In genomic region chr17:75783803-75784472, GRCh38 we compare ENCODE assay signal across 8 cellular contexts. TPM values are rescaled to one million over a fixed set of nuclear protein-coding genes. Genes with fewer than 3 reads are reported as not detected.
DNase-seq lines count a peak whose midpoint lies in the region; ATAC-seq and TF ChIP-seq lines count a peak whose summit lies in the region.

No MANE protein-coding gene starts in this region.

- TF ChIP-seq CTCF in GM12873 (IDR thresholded peaks at IDR 0.05; ENCODE audit: insufficient read depth, low read depth, low read length, missing control alignments), result peak; percentile 2

- POLR2A ChIA-PET in activated naive CD8-positive, alpha-beta T cell treated with anti-CD3 and anti-CD28 coated beads, Interleukin-2, amount 10 ng/mL, durations not matched to agents 7 days and 5 days (lab: Charles Lee), result interaction anchor here (0.6 to 5.9 kb wide), 24 partner anchors 9 to 492 kb away, joined by 3 to 65 read pairs (median 4); partner anchors contain the start of genes GALK1, GRB2, RECQL5 and SAP30BP

- no peaks in the 10 kb centered on the region for H3K9me3 ChIP-seq in iPS-18c (ENCODE audit: control insufficient read depth, insufficient read depth, low read length)

- peak overlapping the region; percentile 36; the same call in 1 of the 2 replicates for H3K4me3 ChIP-seq in iPS-18c (ENCODE audit: insufficient read depth, low read depth, low read length)

- DNase-seq in activated naive CD8-positive, alpha-beta T cell treated with anti-CD3 and anti-CD28 coated beads, Interleukin-2, amount 10 ng/mL, durations not matched to agents 7 days and 5 days, result no peak
- DNase-seq in stimulated activated effector memory CD8-positive, alpha-beta T cell treated with anti-CD3 and anti-CD28 coated beads, Interleukin-12 subunit alpha, Interleukin-12 subunit beta, amount 100 ng/mL, for 72 hours (ENCODE audit: low spot score in 2 of 2), result no peak
- DNase-seq in NCI-H82 (lab: John Stamatoyannopoulos, UW) (no peak), epidermal melanocyte (ENCODE audit: insufficient read length, low spot score) (no peak)

- peaks cover 8% of the 10 kb centered on the region for H3K36me3 Mint-ChIP-seq in activated naive CD8-positive, alpha-beta T cell treated with anti-CD3 and anti-CD28 coated beads, Interleukin-2, amount 10 ng/mL, durations not matched to agents 7 days and 5 days
- H3K36me3 Mint-ChIP-seq in stimulated activated effector memory CD8-positive, alpha-beta T cell treated with anti-CD3 and anti-CD28 coated beads, Interleukin-12 subunit alpha, Interleukin-12 subunit beta, amount 100 ng/mL, for 72 hours, result peaks cover 36% of the 10 kb centered on the region

- ATAC-seq in HG03342 (IDR thresholded peaks at IDR 0.05; ENCODE audit: unreplicated experiment), result peak; percentile 2
- peak; percentile 0 for ATAC-seq in activated naive CD8-positive, alpha-beta T cell treated with anti-CD3 and anti-CD28 coated beads, Interleukin-2, amount 10 ng/mL, durations not matched to agents 7 days and 5 days (ENCODE audit: low read depth)
- ATAC-seq in stimulated activated effector memory CD8-positive, alpha-beta T cell treated with anti-CD3 and anti-CD28 coated beads, Interleukin-12 subunit alpha, Interleukin-12 subunit beta, amount 100 ng/mL, for 72 hours, result no peak
- ATAC-seq in activated CD4-positive, CD25-positive, alpha-beta regulatory T cell treated with anti-CD3 and anti-CD28 coated beads, Interleukin-2, amount 50 U/mL, for 24 hours, result no peak

- no peaks in the 10 kb centered on the region for H3K9me3 Mint-ChIP-seq in activated naive CD8-positive, alpha-beta T cell treated with anti-CD3 and anti-CD28 coated beads, Interleukin-2, amount 10 ng/mL, durations not matched to agents 7 days and 5 days
- no peaks in the 10 kb centered on the region for H3K9me3 Mint-ChIP-seq in stimulated activated effector memory CD8-positive, alpha-beta T cell treated with anti-CD3 and anti-CD28 coated beads, Interleukin-12 subunit alpha, Interleukin-12 subunit beta, amount 100 ng/mL, for 72 hours

- H3K4me1 Mint-ChIP-seq in activated naive CD8-positive, alpha-beta T cell treated with anti-CD3 and anti-CD28 coated beads, Interleukin-2, amount 10 ng/mL, durations not matched to agents 7 days and 5 days, result peaks cover 36% of the 10 kb centered on the region
- peaks cover 34% of the 10 kb centered on the region for H3K4me1 Mint-ChIP-seq in stimulated activated effector memory CD8-positive, alpha-beta T cell treated with anti-CD3 and anti-CD28 coated beads, Interleukin-12 subunit alpha, Interleukin-12 subunit beta, amount 100 ng/mL, for 72 hours

- no peaks in the 10 kb centered on the region for H3K27me3 Mint-ChIP-seq in activated naive CD8-positive, alpha-beta T cell treated with anti-CD3 and anti-CD28 coated beads, Interleukin-2, amount 10 ng/mL, durations not matched to agents 7 days and 5 days

- H3K4me3 Mint-ChIP-seq in activated naive CD8-positive, alpha-beta T cell treated with anti-CD3 and anti-CD28 coated beads, Interleukin-2, amount 10 ng/mL, durations not matched to agents 7 days and 5 days, result peak overlapping the region; percentile 94
- peak overlapping the region; percentile 88 for H3K4me3 Mint-ChIP-seq in stimulated activated effector memory CD8-positive, alpha-beta T cell treated with anti-CD3 and anti-CD28 coated beads, Interleukin-12 subunit alpha, Interleukin-12 subunit beta, amount 100 ng/mL, for 72 hours

- H3K27ac Mint-ChIP-seq in activated naive CD8-positive, alpha-beta T cell treated with anti-CD3 and anti-CD28 coated beads, Interleukin-2, amount 10 ng/mL, durations not matched to agents 7 days and 5 days, result peak overlapping the region; percentile 99
- H3K27ac Mint-ChIP-seq in stimulated activated effector memory CD8-positive, alpha-beta T cell treated with anti-CD3 and anti-CD28 coated beads, Interleukin-12 subunit alpha, Interleukin-12 subunit beta, amount 100 ng/mL, for 72 hours, result peak overlapping the region; percentile 100

RNA-seq across cellular contexts. Expression of gene UNK, which starts 0.7 kb away (rescaled TPM):
- total RNA-seq in activated naive CD8-positive, alpha-beta T cell treated with anti-CD3 and anti-CD28 coated beads, Interleukin-2, amount 10 ng/mL, durations not matched to agents 7 days and 5 days, result 10 to 100 TPM; 37.4 to 39.8 TPM

RNA-seq across cellular contexts. Expression of gene GALK1, which starts 18.9 kb away (rescaled TPM):
- total RNA-seq in activated naive CD8-positive, alpha-beta T cell treated with anti-CD3 and anti-CD28 coated beads, Interleukin-2, amount 10 ng/mL, durations not matched to agents 7 days and 5 days, result 10 to 100 TPM; 50.4 to 53.0 TPM

Comparison
In these comparisons a context has a peak if more than half of its experiments do, and no peak if none do; other contexts are left out.
1. ATAC-seq: peak in HG03342 (single experiment) and activated naive CD8-positive, alpha-beta T cell treated with anti-CD3 and anti-CD28 coated beads, Interleukin-2, amount 10 ng/mL, durations not matched to agents 7 days and 5 days (single experiment); none in stimulated activated effector memory CD8-positive, alpha-beta T cell treated with anti-CD3 and anti-CD28 coated beads, Interleukin-12 subunit alpha, Interleukin-12 subunit beta, amount 100 ng/mL, for 72 hours (single experiment) and activated CD4-positive, CD25-positive, alpha-beta regulatory T cell treated with anti-CD3 and anti-CD28 coated beads, Interleukin-2, amount 50 U/mL, for 24 hours (0 of 2).